23 cellular contexts compared by ENCODE assay signal in genomic region chr3:128551872-128552271, GRCh38. TPM values are rescaled to one million over a fixed set of nuclear protein-coding genes. Genes with fewer than 3 reads are reported as not detected.
"Had no signal": no experiment of that assay in that cellular context is flagged by ENCODE, and none has a peak within 500 bp of the region (broad histone marks: within the 10 kb centered on the region; RNA-seq: fewer than 3 reads in every experiment).

No MANE protein-coding gene starts in this region.

- H3K9me3 Mint-ChIP-seq: activated B cell treated with CpG ODN at 0.5 μM for 24 hours; activated naive CD8-positive, alpha-beta T cell treated with anti-CD3 and anti-CD28 coated beads for 36 hours; activated T-helper 1 cell treated with anti-CD3 and anti-CD28 coated beads, Interleukin-12 subunit alpha, Interleukin-12 subunit beta, Interleukin-2, Interleukin-4 antibody, amounts not matched to agents 30 ng/mL and 10 ng/mL and 1 ng/mL, durations not matched to agents 14 hours and 24 hours and 36 hours; neural crest cell; stimulated activated naive B cell treated with anti-CD40 and anti-IgM and Interleukin-4, amounts not matched to agents 10 μg/mL and 1 μg/mL and 100 μg/mL, for 72 hours had no signal

- ATAC-seq: activated CD8-positive, alpha-beta T cell treated with anti-CD3 and anti-CD28 coated beads, Interleukin-2, amount 10 ng/mL, durations not matched to agents 7 days and 5 days; body of pancreas; pancreas; stimulated activated naive B cell treated with anti-CD40 and anti-IgM and Interleukin-4, amounts not matched to agents 10 μg/mL and 1 μg/mL and 100 μg/mL, for 72 hours; T-helper 17 cell had no signal

- H3K36me3 ChIP-seq: esophagus squamous epithelium, pancreas, tibial artery had no signal

- H3K27ac Mint-ChIP-seq: activated B cell treated with CpG ODN at 0.5 μM for 24 hours; activated CD8-positive, alpha-beta T cell treated with anti-CD3 and anti-CD28 coated beads, Interleukin-2, amount 10 ng/mL, durations not matched to agents 7 days and 5 days; activated naive CD8-positive, alpha-beta T cell treated with anti-CD3 and anti-CD28 coated beads for 36 hours; activated T-helper 1 cell treated with anti-CD3 and anti-CD28 coated beads, Interleukin-12 subunit alpha, Interleukin-12 subunit beta, Interleukin-2, Interleukin-4 antibody, amounts not matched to agents 30 ng/mL and 10 ng/mL and 1 ng/mL, durations not matched to agents 14 hours and 24 hours and 36 hours; stimulated activated naive B cell treated with anti-CD40 and anti-IgM and Interleukin-4, amounts not matched to agents 10 μg/mL and 1 μg/mL and 100 μg/mL, for 72 hours; T-helper 17 cell had no signal

- DNase-seq: activated B cell treated with CpG ODN at 0.5 μM for 24 hours; activated CD4-positive, alpha-beta T cell treated with anti-CD3 and anti-CD28 coated beads for 48 hours; activated CD8-positive, alpha-beta T cell treated with anti-CD3 and anti-CD28 coated beads, Interleukin-2, amount 10 ng/mL, durations not matched to agents 7 days and 5 days; activated naive CD8-positive, alpha-beta T cell treated with anti-CD3 and anti-CD28 coated beads for 36 hours; amygdala; body of pancreas; central memory CD4-positive, alpha-beta T cell; cortex of kidney; effector CD4-positive, alpha-beta T cell; esophagus squamous epithelium; foreskin fibroblast; hypothalamus; midbrain; pancreas; stimulated activated CD4-positive, alpha-beta T cell treated with anti-CD3 and anti-CD28 coated beads, Interleukin-12 subunit alpha, Interleukin-12 subunit beta, amount 100 ng/mL, for 4 hours; stimulated activated CD4-positive, alpha-beta T cell treated with anti-CD3 and anti-CD28 coated beads, Interleukin-2, amount 100 ng/mL, for 48 hours; stimulated activated naive B cell treated with anti-CD40 and anti-IgM and Interleukin-4, amounts not matched to agents 10 μg/mL and 1 μg/mL and 100 μg/mL, for 72 hours; T-helper 17 cell; tibial artery had no signal

- FAIRE-seq: pancreas, TTC549 had no signal

- H3K27me3 ChIP-seq: body of pancreas had no signal

- H3K4me3 Mint-ChIP-seq: activated B cell treated with CpG ODN at 0.5 μM for 24 hours; activated CD8-positive, alpha-beta T cell treated with anti-CD3 and anti-CD28 coated beads, Interleukin-2, amount 10 ng/mL, durations not matched to agents 7 days and 5 days; activated naive CD8-positive, alpha-beta T cell treated with anti-CD3 and anti-CD28 coated beads for 36 hours; activated T-helper 1 cell treated with anti-CD3 and anti-CD28 coated beads, Interleukin-12 subunit alpha, Interleukin-12 subunit beta, Interleukin-2, Interleukin-4 antibody, amounts not matched to agents 30 ng/mL and 10 ng/mL and 1 ng/mL, durations not matched to agents 14 hours and 24 hours and 36 hours; neural crest cell; stimulated activated naive B cell treated with anti-CD40 and anti-IgM and Interleukin-4, amounts not matched to agents 10 μg/mL and 1 μg/mL and 100 μg/mL, for 72 hours; T-helper 17 cell had no signal

- H3K4me3 ChIP-seq: body of pancreas, esophagus squamous epithelium, pancreas, tibial artery had no signal

- H3K27ac ChIP-seq: body of pancreas, esophagus squamous epithelium, pancreas, tibial artery had no signal

- H3K4me1 ChIP-seq: body of pancreas, pancreas had no signal

- H3K36me3 Mint-ChIP-seq: activated naive CD8-positive, alpha-beta T cell treated with anti-CD3 and anti-CD28 coated beads for 36 hours had no signal

- H3K9me3 ChIP-seq: body of pancreas, esophagus squamous epithelium, pancreas, tibial artery had no signal

RNA-seq across cellular contexts. Expression of gene GATA2, which starts 58.9 kb away (rescaled TPM):
- total RNA-seq: activated B cell treated with CpG ODN at 0.5 μM for 24 hours; activated CD8-positive, alpha-beta T cell treated with anti-CD3 and anti-CD28 coated beads, Interleukin-2, amount 10 ng/mL, durations not matched to agents 7 days and 5 days; myocyte had no signal
